In genomic region chr9:35972093-35972492, GRCh38 we compare ENCODE assay signal across 1 cellular context.
TF ChIP-seq lines count a peak whose summit lies in the region.

No MANE protein-coding gene starts in this region.

TF ChIP-seq in HepG2, 621 proteins besides CTCF, POLR2A, EP300 and RAD21 (continued from another document):
- TF ChIP-seq ZNF646 (CRISPR knock-in tag; IDR thresholded peaks at IDR 0.05) (no peak), ZNF142 (CRISPR knock-in tag; IDR thresholded peaks at IDR 0.05) (no peak), ZNF747 (CRISPR knock-in tag; IDR thresholded peaks at IDR 0.05; ENCODE audit: borderline replicate concordance) (no peak), ZNF552 (CRISPR knock-in tag; IDR thresholded peaks at IDR 0.05; ENCODE audit: borderline replicate concordance) (no peak), ZKSCAN1 (IDR thresholded peaks at IDR 0.05; ENCODE audit: low read length) (no peak), ZNF766 (CRISPR knock-in tag; IDR thresholded peaks at IDR 0.05; ENCODE audit: borderline replicate concordance) (no peak), BCL3 (CRISPR knock-in tag; IDR thresholded peaks at IDR 0.05) (no peak), ZNF546 (CRISPR knock-in tag; conservative IDR thresholded peaks at IDR 0.05) (no peak), ARNT2 (CRISPR knock-in tag; IDR thresholded peaks at IDR 0.05; ENCODE audit: low read depth) (no peak)
